ENCODE assay signal across 8 cellular contexts in genomic region chr4:110055014-110055768, GRCh38.
DNase-seq lines count a peak whose midpoint lies in the region; ATAC-seq, FAIRE-seq and TF ChIP-seq lines count a peak whose summit lies in the region.

No MANE protein-coding gene starts in this region.

- no peak for FAIRE-seq in frontal cortex (lab: Jason Lieb, UNC)

- DNase-seq in iris pigment epithelial cell (ENCODE audit: low read depth) (peak; percentile 30), frontal cortex (ENCODE audit: low spot score in 2 of 2) (no peak), superior temporal gyrus (ENCODE audit: extremely low spot score) (no peak), COLO668 (lab: John Stamatoyannopoulos, UW; ENCODE audit: unreplicated experiment) (no peak), progenitor cell of endocrine pancreas (ENCODE audit: low spot score, unreplicated experiment) (no peak)

- H3K27ac ChIP-seq in HUES64 (ENCODE audit: low read depth, low read length): peak overlapping the region; percentile 51

- 91% methylated on average over 4 of the region's 4 CpGs for WGBS in HUES64

- H3K4me1 ChIP-seq in HUES64 (ENCODE audit: insufficient read depth, low read length): peaks cover 8% of the 10 kb centered on the region; the same call in 1 of the 2 replicates

- H3K4me3 Mint-ChIP-seq in progenitor cell of endocrine pancreas (ENCODE audit: low read depth): no peak overlapping the region

- peaks cover 12% of the 10 kb centered on the region for H3K36me3 Mint-ChIP-seq in progenitor cell of endocrine pancreas (ENCODE audit: insufficient read depth)

- no peaks in the 10 kb centered on the region for H3K9me3 ChIP-seq in HUES64 (ENCODE audit: insufficient read depth, low read depth, low read length)

- H3K27ac Mint-ChIP-seq in progenitor cell of endocrine pancreas: no peak overlapping the region

- no peak overlapping the region for H3K4me3 ChIP-seq in HUES64 (ENCODE audit: low read length)

- H3K27me3 ChIP-seq in HUES64 (ENCODE audit: insufficient read depth, low read length): no peaks in the 10 kb centered on the region

- H3K9ac ChIP-seq in HUES64 (ENCODE audit: low read depth, low read length): no peak overlapping the region

- no peak for TF ChIP-seq CTCF in progenitor cell of endocrine pancreas (IDR thresholded peaks at IDR 0.05; ENCODE audit: unreplicated experiment)

- H3K36me3 ChIP-seq in HUES64 (ENCODE audit: insufficient read depth, low read length): peaks cover 35% of the 10 kb centered on the region

- peaks cover 5% of the 10 kb centered on the region for H3K4me1 Mint-ChIP-seq in progenitor cell of endocrine pancreas (ENCODE audit: low read depth)

- ATAC-seq in GM18498 (IDR thresholded peaks at IDR 0.05; ENCODE audit: unreplicated experiment) (peak; percentile 75), GM21528 (IDR thresholded peaks at IDR 0.05; ENCODE audit: low FRiP score, unreplicated experiment) (peak; percentile 70)

- H3K27me3 Mint-ChIP-seq in progenitor cell of endocrine pancreas: no peaks in the 10 kb centered on the region

- no peaks in the 10 kb centered on the region for H3K9me3 Mint-ChIP-seq in progenitor cell of endocrine pancreas (ENCODE audit: low read depth)
